1 cellular context compared by ENCODE assay signal in genomic region chr9:37197158-37198033, GRCh38.
TF ChIP-seq lines count a peak whose summit lies in the region.

No MANE protein-coding gene starts in this region.

TF ChIP-seq in K562, 482 proteins besides CTCF, POLR2A, EP300 and RAD21 (continued from another document and continues in another):
- TF ChIP-seq ZMIZ1 (IDR thresholded peaks at IDR 0.05; ENCODE audit: low read depth in 2 of 2, low read length in 2 of 2) (peak in 1 of 2 experiments; percentile 97; a peak in 2 of 4 replicates), HES1 (IDR thresholded peaks at IDR 0.05; ENCODE audit: low read depth) (no peak), MTA2 (IDR thresholded peaks at IDR 0.05; ENCODE audit: low read depth) (no peak), ZNF551 (CRISPR knock-in tag; IDR thresholded peaks at IDR 0.05) (no peak), UBTF (IDR thresholded peaks at IDR 0.05; ENCODE audit: borderline replicate concordance in 1 of 2, low read depth in 2 of 2, low read length in 2 of 2) (0 out of 4 replicates have a peak, but pooled peaks of 1 of the 2 experiments have one; percentile 60), NR4A1 (CRISPR knock-in tag; IDR thresholded peaks at IDR 0.05) (no peak), NR4A1 (tag; IDR thresholded peaks at IDR 0.05) (peak; percentile 86), ZNF740 (CRISPR knock-in tag; IDR thresholded peaks at IDR 0.05) (no peak), ZNF740 (tag; IDR thresholded peaks at IDR 0.05) (peak in 1 of 2 experiments; percentile 49; a peak in 1 of 4 replicates), NR0B1 (IDR thresholded peaks at IDR 0.05; ENCODE audit: partially characterized antibody) (no peak), NKRF (IDR thresholded peaks at IDR 0.05; ENCODE audit: borderline replicate concordance) (no peak), ZNF197 (CRISPR knock-in tag; IDR thresholded peaks at IDR 0.05; ENCODE audit: low read depth) (peak; percentile 90; the same call in 1 of the 2 replicates), PATZ1 (CRISPR knock-in tag; IDR thresholded peaks at IDR 0.05; ENCODE audit: borderline replicate concordance) (no peak; the same call in 1 of the 2 replicates), ESRRB (CRISPR knock-in tag; IDR thresholded peaks at IDR 0.05; ENCODE audit: borderline replicate concordance) (no peak), CBX8 (IDR thresholded peaks at IDR 0.05; ENCODE audit: borderline replicate concordance, extremely low read depth, low read depth, low read length, poor library complexity, severe bottlenecking) (no peak), TAL1 (IDR thresholded peaks at IDR 0.05) (no peak), PREB (CRISPR knock-in tag; IDR thresholded peaks at IDR 0.05) (no peak), E2F4 (CRISPR knock-in tag; IDR thresholded peaks at IDR 0.05; ENCODE audit: low read depth) (no peak), ZNF518B (CRISPR knock-in tag; IDR thresholded peaks at IDR 0.05) (no peak), EGR1 (conservative IDR thresholded peaks at IDR 0.05) (no peak), ERF (CRISPR knock-in tag; IDR thresholded peaks at IDR 0.05) (no peak), PHB2 (IDR thresholded peaks at IDR 0.05; ENCODE audit: low read depth) (no peak), ILK (tag; IDR thresholded peaks at IDR 0.05; ENCODE audit: borderline replicate concordance, low read depth) (no peak; the same call in 1 of the 2 replicates), E2F6 (IDR thresholded peaks at IDR 0.05; ENCODE audit: borderline replicate concordance in 1 of 2, extremely low read depth in 1 of 2, insufficient read depth in 1 of 2, insufficient read length in 1 of 2, low read depth in 1 of 2, low read length in 1 of 2, poor library complexity in 1 of 2, severe bottlenecking in 1 of 2) (no peak), ZKSCAN3 (CRISPR knock-in tag; IDR thresholded peaks at IDR 0.05) (no peak)
